In the genomic region with DNA sequence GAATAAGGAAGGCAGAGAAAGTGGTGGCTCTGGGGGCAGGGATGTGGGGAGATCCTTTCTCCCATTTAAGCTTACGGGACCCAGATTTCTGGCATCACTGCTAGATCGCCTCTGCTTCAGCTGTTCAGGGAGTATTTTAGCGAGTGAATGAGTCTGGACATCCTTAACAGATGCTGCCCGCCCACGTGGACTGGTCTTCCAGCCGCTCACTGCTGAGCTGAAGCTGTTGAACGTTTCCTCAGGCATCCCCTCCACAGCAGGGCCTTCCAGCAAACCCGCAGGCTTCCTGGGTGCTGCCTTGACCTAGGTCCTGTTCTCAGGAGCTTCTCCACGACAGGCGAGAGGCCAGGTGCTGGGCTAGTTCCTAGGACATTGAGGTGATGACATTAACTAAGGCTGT, we compare ENCODE assay signal across 23 cellular contexts.
"Had no signal": no experiment of that assay in that cellular context is flagged by ENCODE, and none has a peak within 500 bp of the region (broad histone marks: within the 10 kb centered on the region; RNA-seq: fewer than 3 reads in every experiment).

No MANE protein-coding gene starts in this region.

- DNase-seq: activated CD4-positive, alpha-beta memory T cell treated with anti-CD3 and anti-CD28 coated beads for 36 hours; activated CD4-positive, alpha-beta T cell treated with anti-CD3 and anti-CD28 coated beads, Interleukin-2, amount 10 ng/mL, durations not matched to agents 7 days and 5 days; activated CD4-positive, CD25-positive, alpha-beta regulatory T cell treated with anti-CD3 and anti-CD28 coated beads, Interleukin-2, amount 50 U/mL, for 72 hours; activated CD8-positive, alpha-beta memory T cell treated with anti-CD3 and anti-CD28 coated beads for 24 hours; activated effector memory CD4-positive, alpha-beta T cell treated with anti-CD3 and anti-CD28 coated beads, Interleukin-2, amount 50 U/mL, for 16 hours; activated naive CD4-positive, alpha-beta T cell treated with Interleukin-2 at 50 U/mL for 16 hours; activated naive CD8-positive, alpha-beta T cell treated with anti-CD3 and anti-CD28 coated beads, Interleukin-2, amount 50 U/mL, for 24 hours; activated T-cell treated with anti-CD3 and anti-CD28 coated beads, Interleukin-2, amount 50 U/mL, for 4 hours; amniotic stem cell; body of pancreas; Kasumi-1; KBM-7; NCI-H1048; NCI-H146; NCI-H187 treated with DMSO at 0.1 percent for 48 hours; NCI-H2081 treated with DMSO at 0.1 percent for 48 hours; NCI-H2171; NCI-H226; NCI-H526 treated with DMSO at 0.1 percent for 48 hours; SIG-M5; T-helper 17 cell; T-helper 9 cell had no signal

- H3K4me1 ChIP-seq: ascending aorta, body of pancreas had no signal

- H3K27me3 ChIP-seq: ascending aorta, body of pancreas had no signal

- H3K4me3 ChIP-seq: ascending aorta, body of pancreas had no signal

- H3K36me3 ChIP-seq: ascending aorta had no signal

- H3K27ac ChIP-seq: ascending aorta, body of pancreas had no signal

- H3K9me3 ChIP-seq: ascending aorta, body of pancreas had no signal
